In genomic region chr17:28475151-28475900, GRCh38 we compare ENCODE assay signal across 2 cellular contexts.
TF ChIP-seq lines count a peak whose summit lies in the region.

No MANE protein-coding gene starts in this region.

TF ChIP-seq in IMR-90, 13 proteins besides CTCF, POLR2A, EP300 and RAD21:
- TF ChIP-seq BHLHE40 (IDR thresholded peaks at IDR 0.05; ENCODE audit: low read depth, low read length) (no peak), NFE2L2 (IDR thresholded peaks at IDR 0.05; ENCODE audit: low read depth, low read length) (no peak), FOS (IDR thresholded peaks at IDR 0.05; ENCODE audit: low read depth, low read length) (no peak), CHD1 (IDR thresholded peaks at IDR 0.05; ENCODE audit: low read depth, low read length) (no peak), MXI1 (IDR thresholded peaks at IDR 0.05; ENCODE audit: borderline replicate concordance, low read depth, low read length) (no peak), RFX5 (IDR thresholded peaks at IDR 0.05; ENCODE audit: low read depth, low read length) (no peak), ELK1 (IDR thresholded peaks at IDR 0.05; ENCODE audit: borderline replicate concordance, low read depth, low read length) (no peak), MAFK (IDR thresholded peaks at IDR 0.05; ENCODE audit: low read depth, low read length) (no peak)
- TF ChIP-seq, protein P1, sequence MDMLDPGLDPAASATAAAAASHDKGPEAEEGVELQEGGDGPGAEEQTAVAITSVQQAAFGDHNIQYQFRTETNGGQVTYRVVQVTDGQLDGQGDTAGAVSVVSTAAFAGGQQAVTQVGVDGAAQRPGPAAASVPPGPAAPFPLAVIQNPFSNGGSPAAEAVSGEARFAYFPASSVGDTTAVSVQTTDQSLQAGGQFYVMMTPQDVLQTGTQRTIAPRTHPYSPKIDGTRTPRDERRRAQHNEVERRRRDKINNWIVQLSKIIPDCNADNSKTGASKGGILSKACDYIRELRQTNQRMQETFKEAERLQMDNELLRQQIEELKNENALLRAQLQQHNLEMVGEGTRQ (IDR thresholded peaks at IDR 0.05; ENCODE audit: low read depth, low read length), result no peak

TF ChIP-seq in K562, 482 proteins besides CTCF, POLR2A, EP300 and RAD21 (continues in another document):
- TF ChIP-seq SOX6 (IDR thresholded peaks at IDR 0.05) (peak; percentile 22; the same call in 1 of the 2 replicates), ELF1 (tag; IDR thresholded peaks at IDR 0.05) (peak; percentile 58), TRIM28 (IDR thresholded peaks at IDR 0.05) (no peak), ID3 (CRISPR knock-in tag; IDR thresholded peaks at IDR 0.05) (no peak), ID3 (tag; IDR thresholded peaks at IDR 0.05) (no peak), ZNF24 (IDR thresholded peaks at IDR 0.05) (no peak), ZNF274 (IDR thresholded peaks at IDR 0.05; ENCODE audit: borderline replicate concordance, low read depth, low read length) (no peak), ZC3H4 (CRISPR knock-in tag; IDR thresholded peaks at IDR 0.05; ENCODE audit: borderline replicate concordance) (no peak), SAP30 (IDR thresholded peaks at IDR 0.05; ENCODE audit: borderline replicate concordance, insufficient read depth, low read depth, low read length, poor library complexity, severe bottlenecking) (no peak), KLF16 (IDR thresholded peaks at IDR 0.05) (no peak), ZNF121 (CRISPR knock-in tag; conservative IDR thresholded peaks at IDR 0.05) (no peak), PATZ1 (CRISPR knock-in tag; IDR thresholded peaks at IDR 0.05; ENCODE audit: borderline replicate concordance) (no peak), ELF2 (CRISPR knock-in tag; IDR thresholded peaks at IDR 0.05) (no peak), FOXP4 (CRISPR knock-in tag; IDR thresholded peaks at IDR 0.05; ENCODE audit: borderline replicate concordance) (no peak), ETV1 (tag; conservative IDR thresholded peaks at IDR 0.05; ENCODE audit: low read depth) (0 out of 2 replicates have a peak, but pooled peaks have one; percentile 51), RBM39 (optimal IDR thresholded peaks at IDR 0.05; ENCODE audit: low read depth, low read length) (no peak), CTBP1 (IDR thresholded peaks at IDR 0.05; ENCODE audit: borderline replicate concordance) (peak; percentile 59; the same call in 1 of the 2 replicates), ZNF347 (CRISPR knock-in tag; IDR thresholded peaks at IDR 0.05; ENCODE audit: low read depth) (no peak), DIDO1 (tag; IDR thresholded peaks at IDR 0.05; ENCODE audit: low read depth) (no peak), E2F4 (CRISPR knock-in tag; IDR thresholded peaks at IDR 0.05; ENCODE audit: low read depth) (no peak), ZNF507 (tag; conservative IDR thresholded peaks at IDR 0.05) (no peak), ARID1B (IDR thresholded peaks at IDR 0.05) (peak; percentile 22; the same call in 1 of the 2 replicates), SAFB2 (IDR thresholded peaks at IDR 0.05; ENCODE audit: borderline replicate concordance, low read depth, low read length, severe bottlenecking) (no peak), CBX3 (IDR thresholded peaks at IDR 0.05; ENCODE audit: borderline replicate concordance in 1 of 2, low read length in 2 of 2) (no peak), TBP (optimal IDR thresholded peaks at IDR 0.05; ENCODE audit: low read depth, low read length) (no peak), OTX1 (CRISPR knock-in tag; IDR thresholded peaks at IDR 0.05) (0 out of 2 replicates have a peak, but pooled peaks have one; percentile 37), NR3C1 (CRISPR knock-in tag; IDR thresholded peaks at IDR 0.05) (no peak), SMARCC2 (IDR thresholded peaks at IDR 0.05; ENCODE audit: low read depth) (no peak)
- TF ChIP-seq, protein P2, sequence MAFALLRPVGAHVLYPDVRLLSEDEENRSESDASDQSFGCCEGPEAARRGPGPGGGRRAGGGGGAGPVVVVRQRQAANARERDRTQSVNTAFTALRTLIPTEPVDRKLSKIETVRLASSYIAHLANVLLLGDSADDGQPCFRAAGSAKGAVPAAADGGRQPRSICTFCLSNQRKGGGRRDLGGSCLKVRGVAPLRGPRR (CRISPR knock-in tag; IDR thresholded peaks at IDR 0.05), result no peak
- TF ChIP-seq, protein P3, sequence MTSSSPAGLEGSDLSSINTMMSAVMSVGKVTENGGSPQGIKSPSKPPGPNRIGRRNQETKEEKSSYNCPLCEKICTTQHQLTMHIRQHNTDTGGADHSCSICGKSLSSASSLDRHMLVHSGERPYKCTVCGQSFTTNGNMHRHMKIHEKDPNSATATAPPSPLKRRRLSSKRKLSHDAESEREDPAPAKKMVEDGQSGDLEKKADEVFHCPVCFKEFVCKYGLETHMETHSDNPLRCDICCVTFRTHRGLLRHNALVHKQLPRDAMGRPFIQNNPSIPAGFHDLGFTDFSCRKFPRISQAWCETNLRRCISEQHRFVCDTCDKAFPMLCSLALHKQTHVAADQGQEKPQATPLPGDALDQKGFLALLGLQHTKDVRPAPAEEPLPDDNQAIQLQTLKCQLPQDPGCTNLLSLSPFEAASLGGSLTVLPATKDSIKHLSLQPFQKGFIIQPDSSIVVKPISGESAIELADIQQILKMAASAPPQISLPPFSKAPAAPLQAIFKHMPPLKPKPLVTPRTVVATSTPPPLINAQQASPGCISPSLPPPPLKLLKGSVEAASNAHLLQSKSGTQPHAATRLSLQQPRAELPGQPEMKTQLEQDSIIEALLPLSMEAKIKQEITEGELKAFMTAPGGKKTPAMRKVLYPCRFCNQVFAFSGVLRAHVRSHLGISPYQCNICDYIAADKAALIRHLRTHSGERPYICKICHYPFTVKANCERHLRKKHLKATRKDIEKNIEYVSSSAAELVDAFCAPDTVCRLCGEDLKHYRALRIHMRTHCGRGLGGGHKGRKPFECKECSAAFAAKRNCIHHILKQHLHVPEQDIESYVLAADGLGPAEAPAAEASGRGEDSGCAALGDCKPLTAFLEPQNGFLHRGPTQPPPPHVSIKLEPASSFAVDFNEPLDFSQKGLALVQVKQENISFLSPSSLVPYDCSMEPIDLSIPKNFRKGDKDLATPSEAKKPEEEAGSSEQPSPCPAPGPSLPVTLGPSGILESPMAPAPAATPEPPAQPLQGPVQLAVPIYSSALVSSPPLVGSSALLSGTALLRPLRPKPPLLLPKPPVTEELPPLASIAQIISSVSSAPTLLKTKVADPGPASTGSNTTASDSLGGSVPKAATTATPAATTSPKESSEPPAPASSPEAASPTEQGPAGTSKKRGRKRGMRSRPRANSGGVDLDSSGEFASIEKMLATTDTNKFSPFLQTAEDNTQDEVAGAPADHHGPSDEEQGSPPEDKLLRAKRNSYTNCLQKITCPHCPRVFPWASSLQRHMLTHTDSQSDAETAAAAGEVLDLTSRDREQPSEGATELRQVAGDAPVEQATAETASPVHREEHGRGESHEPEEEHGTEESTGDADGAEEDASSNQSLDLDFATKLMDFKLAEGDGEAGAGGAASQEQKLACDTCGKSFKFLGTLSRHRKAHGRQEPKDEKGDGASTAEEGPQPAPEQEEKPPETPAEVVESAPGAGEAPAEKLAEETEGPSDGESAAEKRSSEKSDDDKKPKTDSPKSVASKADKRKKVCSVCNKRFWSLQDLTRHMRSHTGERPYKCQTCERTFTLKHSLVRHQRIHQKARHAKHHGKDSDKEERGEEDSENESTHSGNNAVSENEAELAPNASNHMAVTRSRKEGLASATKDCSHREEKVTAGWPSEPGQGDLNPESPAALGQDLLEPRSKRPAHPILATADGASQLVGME (CRISPR knock-in tag; IDR thresholded peaks at IDR 0.05), result no peak
- TF ChIP-seq, protein P4, sequence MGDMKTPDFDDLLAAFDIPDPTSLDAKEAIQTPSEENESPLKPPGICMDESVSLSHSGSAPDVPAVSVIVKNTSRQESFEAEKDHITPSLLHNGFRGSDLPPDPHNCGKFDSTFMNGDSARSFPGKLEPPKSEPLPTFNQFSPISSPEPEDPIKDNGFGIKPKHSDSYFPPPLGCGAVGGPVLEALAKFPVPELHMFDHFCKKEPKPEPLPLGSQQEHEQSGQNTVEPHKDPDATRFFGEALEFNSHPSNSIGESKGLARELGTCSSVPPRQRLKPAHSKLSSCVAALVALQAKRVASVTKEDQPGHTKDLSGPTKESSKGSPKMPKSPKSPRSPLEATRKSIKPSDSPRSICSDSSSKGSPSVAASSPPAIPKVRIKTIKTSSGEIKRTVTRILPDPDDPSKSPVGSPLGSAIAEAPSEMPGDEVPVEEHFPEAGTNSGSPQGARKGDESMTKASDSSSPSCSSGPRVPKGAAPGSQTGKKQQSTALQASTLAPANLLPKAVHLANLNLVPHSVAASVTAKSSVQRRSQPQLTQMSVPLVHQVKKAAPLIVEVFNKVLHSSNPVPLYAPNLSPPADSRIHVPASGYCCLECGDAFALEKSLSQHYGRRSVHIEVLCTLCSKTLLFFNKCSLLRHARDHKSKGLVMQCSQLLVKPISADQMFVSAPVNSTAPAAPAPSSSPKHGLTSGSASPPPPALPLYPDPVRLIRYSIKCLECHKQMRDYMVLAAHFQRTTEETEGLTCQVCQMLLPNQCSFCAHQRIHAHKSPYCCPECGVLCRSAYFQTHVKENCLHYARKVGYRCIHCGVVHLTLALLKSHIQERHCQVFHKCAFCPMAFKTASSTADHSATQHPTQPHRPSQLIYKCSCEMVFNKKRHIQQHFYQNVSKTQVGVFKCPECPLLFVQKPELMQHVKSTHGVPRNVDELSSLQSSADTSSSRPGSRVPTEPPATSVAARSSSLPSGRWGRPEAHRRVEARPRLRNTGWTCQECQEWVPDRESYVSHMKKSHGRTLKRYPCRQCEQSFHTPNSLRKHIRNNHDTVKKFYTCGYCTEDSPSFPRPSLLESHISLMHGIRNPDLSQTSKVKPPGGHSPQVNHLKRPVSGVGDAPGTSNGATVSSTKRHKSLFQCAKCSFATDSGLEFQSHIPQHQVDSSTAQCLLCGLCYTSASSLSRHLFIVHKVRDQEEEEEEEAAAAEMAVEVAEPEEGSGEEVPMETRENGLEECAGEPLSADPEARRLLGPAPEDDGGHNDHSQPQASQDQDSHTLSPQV (IDR thresholded peaks at IDR 0.05), result no peak
- TF ChIP-seq, protein P5, sequence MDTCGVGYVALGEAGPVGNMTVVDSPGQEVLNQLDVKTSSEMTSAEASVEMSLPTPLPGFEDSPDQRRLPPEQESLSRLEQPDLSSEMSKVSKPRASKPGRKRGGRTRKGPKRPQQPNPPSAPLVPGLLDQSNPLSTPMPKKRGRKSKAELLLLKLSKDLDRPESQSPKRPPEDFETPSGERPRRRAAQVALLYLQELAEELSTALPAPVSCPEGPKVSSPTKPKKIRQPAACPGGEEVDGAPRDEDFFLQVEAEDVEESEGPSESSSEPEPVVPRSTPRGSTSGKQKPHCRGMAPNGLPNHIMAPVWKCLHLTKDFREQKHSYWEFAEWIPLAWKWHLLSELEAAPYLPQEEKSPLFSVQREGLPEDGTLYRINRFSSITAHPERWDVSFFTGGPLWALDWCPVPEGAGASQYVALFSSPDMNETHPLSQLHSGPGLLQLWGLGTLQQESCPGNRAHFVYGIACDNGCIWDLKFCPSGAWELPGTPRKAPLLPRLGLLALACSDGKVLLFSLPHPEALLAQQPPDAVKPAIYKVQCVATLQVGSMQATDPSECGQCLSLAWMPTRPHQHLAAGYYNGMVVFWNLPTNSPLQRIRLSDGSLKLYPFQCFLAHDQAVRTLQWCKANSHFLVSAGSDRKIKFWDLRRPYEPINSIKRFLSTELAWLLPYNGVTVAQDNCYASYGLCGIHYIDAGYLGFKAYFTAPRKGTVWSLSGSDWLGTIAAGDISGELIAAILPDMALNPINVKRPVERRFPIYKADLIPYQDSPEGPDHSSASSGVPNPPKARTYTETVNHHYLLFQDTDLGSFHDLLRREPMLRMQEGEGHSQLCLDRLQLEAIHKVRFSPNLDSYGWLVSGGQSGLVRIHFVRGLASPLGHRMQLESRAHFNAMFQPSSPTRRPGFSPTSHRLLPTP (IDR thresholded peaks at IDR 0.05; ENCODE audit: borderline replicate concordance, extremely low read depth, insufficient read length), result no peak
- TF ChIP-seq, protein P6, sequence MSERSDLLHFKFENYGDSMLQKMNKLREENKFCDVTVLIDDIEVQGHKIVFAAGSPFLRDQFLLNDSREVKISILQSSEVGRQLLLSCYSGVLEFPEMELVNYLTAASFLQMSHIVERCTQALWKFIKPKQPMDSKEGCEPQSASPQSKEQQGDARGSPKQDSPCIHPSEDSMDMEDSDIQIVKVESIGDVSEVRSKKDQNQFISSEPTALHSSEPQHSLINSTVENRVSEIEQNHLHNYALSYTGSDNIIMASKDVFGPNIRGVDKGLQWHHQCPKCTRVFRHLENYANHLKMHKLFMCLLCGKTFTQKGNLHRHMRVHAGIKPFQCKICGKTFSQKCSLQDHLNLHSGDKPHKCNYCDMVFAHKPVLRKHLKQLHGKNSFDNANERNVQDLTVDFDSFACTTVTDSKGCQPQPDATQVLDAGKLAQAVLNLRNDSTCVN (CRISPR knock-in tag; IDR thresholded peaks at IDR 0.05), result no peak
